ENCODE assay signal across 21 cellular contexts in genomic region chr20:23369424-23369823, GRCh38.
"Had no signal": no experiment of that assay in that cellular context is flagged by ENCODE, and none has a peak within 500 bp of the region (broad histone marks: within the 10 kb centered on the region; RNA-seq: fewer than 3 reads in every experiment).

No MANE protein-coding gene starts in this region.

- DNase-seq: activated CD4-positive, alpha-beta T cell treated with anti-CD3 and anti-CD28 coated beads, Interleukin-2, amount 10 ng/mL, durations not matched to agents 7 days and 5 days; activated CD4-positive, CD25-positive, alpha-beta regulatory T cell treated with anti-CD3 and anti-CD28 coated beads, Interleukin-2, amount 50 U/mL, for 72 hours; activated T-cell treated with anti-CD3 and anti-CD28 coated beads, Interleukin-2, amount 50 U/mL, for 1 hour; head of caudate nucleus; hypothalamus; left ventricle myocardium superior; mammary epithelial cell; nephron progenitor cell; nucleus accumbens; sigmoid colon; stimulated activated CD4-positive, alpha-beta T cell treated with anti-CD3 and anti-CD28 coated beads, Interleukin-4, amount 100 ng/mL, for 1 hour; stomach; T-cell; uterus; WERI-Rb-1 had no signal

- H3K27me3 ChIP-seq: breast epithelium, gastroesophageal sphincter, sigmoid colon, stomach, suprapubic skin, tibial nerve, uterus had no signal

- H3K4me3 ChIP-seq: breast epithelium, gastroesophageal sphincter, sigmoid colon, stomach, suprapubic skin, tibial nerve, uterus had no signal

- ATAC-seq: activated naive CD4-positive, alpha-beta T cell treated with anti-CD3 and anti-CD28 coated beads, Interleukin-2, amount 50 U/mL, for 72 hours; gastroesophageal sphincter; left ventricle myocardium superior; T-cell had no signal

- H3K36me3 ChIP-seq: breast epithelium, uterus had no signal

- H3K27ac ChIP-seq: breast epithelium, gastroesophageal sphincter, sigmoid colon, stomach, suprapubic skin, uterus, WERI-Rb-1 had no signal

- H3K4me3 Mint-ChIP-seq: activated CD4-positive, alpha-beta T cell treated with anti-CD3 and anti-CD28 coated beads, Interleukin-2, amount 10 ng/mL, durations not matched to agents 7 days and 5 days; central memory CD8-positive, alpha-beta T cell; nephron progenitor cell; T-cell had no signal

- H3K27me3 Mint-ChIP-seq: activated CD4-positive, alpha-beta T cell treated with anti-CD3 and anti-CD28 coated beads, Interleukin-2, amount 10 ng/mL, durations not matched to agents 7 days and 5 days; central memory CD8-positive, alpha-beta T cell; T-cell had no signal

- H3K27ac Mint-ChIP-seq: activated CD4-positive, alpha-beta T cell treated with anti-CD3 and anti-CD28 coated beads, Interleukin-2, amount 10 ng/mL, durations not matched to agents 7 days and 5 days; T-cell had no signal

- H3K9me3 ChIP-seq: breast epithelium, gastroesophageal sphincter, sigmoid colon, stomach, suprapubic skin, tibial nerve, uterus had no signal

- H3K9me3 Mint-ChIP-seq: activated CD4-positive, alpha-beta T cell treated with anti-CD3 and anti-CD28 coated beads, Interleukin-2, amount 10 ng/mL, durations not matched to agents 7 days and 5 days; activated naive CD4-positive, alpha-beta T cell treated with anti-CD3 and anti-CD28 coated beads, Interleukin-2, amount 50 U/mL, for 72 hours; central memory CD8-positive, alpha-beta T cell; nephron progenitor cell; T-cell had no signal
